ENCODE assay signal across 16 cellular contexts in the genomic region with DNA sequence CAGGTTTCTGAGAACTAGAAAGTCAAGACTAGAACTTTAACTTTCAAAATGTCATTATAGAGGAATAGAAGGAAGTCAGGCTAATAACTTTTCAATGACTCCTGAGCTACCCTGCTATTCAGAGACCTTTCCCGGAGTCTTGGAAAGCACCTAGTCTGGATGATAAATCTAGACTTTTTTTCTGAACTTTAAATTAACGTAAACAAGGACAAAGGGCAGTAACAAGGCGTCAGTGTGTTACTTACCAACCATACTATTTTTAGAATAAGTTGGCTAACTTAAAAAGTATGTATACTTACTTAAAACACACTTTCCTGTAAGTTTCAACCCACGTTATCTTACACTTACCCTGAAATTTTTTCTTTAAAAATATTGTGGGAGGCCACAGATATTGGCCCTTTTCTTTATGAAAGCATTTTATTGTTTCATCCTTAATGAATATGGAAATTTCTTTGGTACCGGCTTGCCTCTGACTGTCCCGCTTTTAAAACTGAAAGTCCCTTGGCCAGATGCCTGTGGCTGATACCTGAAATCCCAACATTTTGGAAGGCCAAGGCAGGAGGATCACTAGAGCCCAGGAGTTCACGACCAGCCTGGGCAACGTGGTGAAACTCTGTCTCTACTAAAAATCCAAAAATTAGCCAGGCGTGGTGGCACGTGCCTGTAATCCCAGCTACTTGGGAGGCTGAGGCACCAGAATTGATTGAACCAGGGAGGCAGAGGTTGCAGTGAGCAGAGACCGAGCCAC. TPM values are rescaled to one million over a fixed set of nuclear protein-coding genes. Genes with fewer than 3 reads are reported as not detected.
DNase-seq lines count a peak whose midpoint lies in the region; ATAC-seq and TF ChIP-seq lines count a peak whose summit lies in the region.
"Had no signal": no experiment of that assay in that cellular context is flagged by ENCODE, and none has a peak within 500 bp of the region (broad histone marks: within the 10 kb centered on the region; RNA-seq: fewer than 3 reads in every experiment).

No MANE protein-coding gene starts in this region.

- H3K27ac ChIP-seq in fibroblast of lung (ENCODE audit: insufficient read depth, low read length), result peak overlapping the region; percentile 63
- no peak overlapping the region for H3K27ac ChIP-seq in coronary artery
- H3K27ac ChIP-seq: adrenal gland, upper lobe of right lung had no signal

- peak overlapping the region; percentile 16 for H3K27ac Mint-ChIP-seq in activated naive CD8-positive, alpha-beta T cell
- no peak overlapping the region for H3K27ac Mint-ChIP-seq in activated naive CD8-positive, alpha-beta T cell treated with anti-CD3 and anti-CD28 coated beads for 36 hours
- H3K27ac Mint-ChIP-seq in stimulated activated naive B cell treated with anti-CD40 and anti-IgM and Interleukin-4, amounts not matched to agents 10 μg/mL and 1 μg/mL and 100 μg/mL, for 72 hours, result peak overlapping the region; percentile 60
- H3K27ac Mint-ChIP-seq in immature natural killer cell, result no peak overlapping the region
- H3K27ac Mint-ChIP-seq: CD4-positive, alpha-beta memory T cell had no signal

- H3K9ac ChIP-seq in fibroblast of lung (ENCODE audit: insufficient read depth, low read length), result no peak overlapping the region

- H3K4me2 ChIP-seq in fibroblast of lung (ENCODE audit: extremely low read depth, insufficient read depth, low read length), result peak overlapping the region; percentile 8

- ATAC-seq in stimulated activated naive B cell treated with anti-CD40 and anti-IgM and Interleukin-4, amounts not matched to agents 10 μg/mL and 1 μg/mL and 100 μg/mL, for 72 hours (replicated peaks), result no peak
- ATAC-seq: left colon, upper lobe of right lung had no signal

- no peaks in the 10 kb centered on the region for H3K27me3 ChIP-seq in fibroblast of lung (ENCODE audit: control insufficient read depth, insufficient read depth, low read length)
- H3K27me3 ChIP-seq: upper lobe of right lung had no signal

- H3K4me3 Mint-ChIP-seq in activated naive CD8-positive, alpha-beta T cell, result no peak overlapping the region
- H3K4me3 Mint-ChIP-seq in activated naive CD8-positive, alpha-beta T cell treated with anti-CD3 and anti-CD28 coated beads for 36 hours, result no peak overlapping the region
- H3K4me3 Mint-ChIP-seq in stimulated activated naive B cell treated with anti-CD40 and anti-IgM and Interleukin-4, amounts not matched to agents 10 μg/mL and 1 μg/mL and 100 μg/mL, for 72 hours, result no peak overlapping the region
- H3K4me3 Mint-ChIP-seq in immature natural killer cell, result no peak overlapping the region
- H3K4me3 Mint-ChIP-seq: CD4-positive, alpha-beta memory T cell; T-helper 2 cell treated with Interferon-gamma antibody and Interleukin-4, amounts not matched to agents 5 μg/mL and 100 μg/mL, for 36 hours had no signal

- H3K79me2 ChIP-seq in fibroblast of lung (ENCODE audit: control insufficient read depth, insufficient read depth, low read length), result no peaks in the 10 kb centered on the region

- H4K20me1 ChIP-seq in fibroblast of lung (ENCODE audit: control insufficient read depth, extremely low read depth, insufficient read depth, low read length), result no peaks in the 10 kb centered on the region

- H2AFZ ChIP-seq in fibroblast of lung (ENCODE audit: low read length), result no peak overlapping the region

- H3K9me3 ChIP-seq in fibroblast of lung (ENCODE audit: control insufficient read depth, insufficient read depth, low read depth, low read length), result no peaks in the 10 kb centered on the region
- H3K9me3 ChIP-seq: adrenal gland, upper lobe of right lung had no signal

- H3K4me3 ChIP-seq in WI38 (ENCODE audit: low read depth, low read length) (peak overlapping the region; percentile 24), fibroblast of lung (replicated peaks in 1 of 4; ENCODE audit: control extremely low read depth in 1 of 4, insufficient read depth in 1 of 4, low read depth in 3 of 4, low read length in 4 of 4) (no peak overlapping the region), coronary artery (no peak overlapping the region)
- H3K4me3 ChIP-seq: adrenal gland, upper lobe of right lung had no signal

- no peaks in the 10 kb centered on the region for H3K9me3 Mint-ChIP-seq in activated naive CD8-positive, alpha-beta T cell (ENCODE audit: low read depth)
- H3K9me3 Mint-ChIP-seq in activated naive CD8-positive, alpha-beta T cell treated with anti-CD3 and anti-CD28 coated beads for 36 hours, result peaks cover 2% of the 10 kb centered on the region
- no peaks in the 10 kb centered on the region for H3K9me3 Mint-ChIP-seq in stimulated activated naive B cell treated with anti-CD40 and anti-IgM and Interleukin-4, amounts not matched to agents 10 μg/mL and 1 μg/mL and 100 μg/mL, for 72 hours
- H3K9me3 Mint-ChIP-seq in immature natural killer cell, result no peaks in the 10 kb centered on the region
- H3K9me3 Mint-ChIP-seq: CD4-positive, alpha-beta memory T cell had no signal

- peaks cover 19% of the 10 kb centered on the region for H3K4me1 ChIP-seq in fibroblast of lung (ENCODE audit: control insufficient read depth, extremely low read depth, insufficient read depth, low read length)
- H3K4me1 ChIP-seq: upper lobe of right lung had no signal

- peaks cover 6% of the 10 kb centered on the region for H3K36me3 Mint-ChIP-seq in activated naive CD8-positive, alpha-beta T cell
- peaks cover 9% of the 10 kb centered on the region for H3K36me3 Mint-ChIP-seq in activated naive CD8-positive, alpha-beta T cell treated with anti-CD3 and anti-CD28 coated beads for 36 hours
- H3K36me3 Mint-ChIP-seq in stimulated activated naive B cell treated with anti-CD40 and anti-IgM and Interleukin-4, amounts not matched to agents 10 μg/mL and 1 μg/mL and 100 μg/mL, for 72 hours, result peaks cover 7 to 9% of the 10 kb centered on the region in 2 donors
- H3K36me3 Mint-ChIP-seq in immature natural killer cell, result peaks cover 0 to 6% (median 0%) of the 10 kb centered on the region in 3 donors
- H3K36me3 Mint-ChIP-seq: CD4-positive, alpha-beta memory T cell had no signal

- peaks cover 30% of the 10 kb centered on the region for H3K4me1 Mint-ChIP-seq in activated naive CD8-positive, alpha-beta T cell (ENCODE audit: low read depth)
- H3K4me1 Mint-ChIP-seq in activated naive CD8-positive, alpha-beta T cell treated with anti-CD3 and anti-CD28 coated beads for 36 hours, result peaks cover 37% of the 10 kb centered on the region
- peaks cover 41 to 55% of the 10 kb centered on the region in 2 donors for H3K4me1 Mint-ChIP-seq in stimulated activated naive B cell treated with anti-CD40 and anti-IgM and Interleukin-4, amounts not matched to agents 10 μg/mL and 1 μg/mL and 100 μg/mL, for 72 hours
- peaks cover 29 to 31% of the 10 kb centered on the region in 2 donors for H3K4me1 Mint-ChIP-seq in immature natural killer cell

- no peaks in the 10 kb centered on the region for H3K27me3 Mint-ChIP-seq in activated naive CD8-positive, alpha-beta T cell
- no peaks in the 10 kb centered on the region for H3K27me3 Mint-ChIP-seq in activated naive CD8-positive, alpha-beta T cell treated with anti-CD3 and anti-CD28 coated beads for 36 hours
- no peaks in the 10 kb centered on the region for H3K27me3 Mint-ChIP-seq in stimulated activated naive B cell treated with anti-CD40 and anti-IgM and Interleukin-4, amounts not matched to agents 10 μg/mL and 1 μg/mL and 100 μg/mL, for 72 hours
- peaks cover 2 to 9% (median 5%) of the 10 kb centered on the region in 3 donors for H3K27me3 Mint-ChIP-seq in immature natural killer cell (ENCODE audit: low read depth in 3 of 3)
- H3K27me3 Mint-ChIP-seq: CD4-positive, alpha-beta memory T cell had no signal

- TF ChIP-seq CTCF in WI38 (IDR thresholded peaks at IDR 0.05; ENCODE audit: low read depth, low read length) (no peak), fibroblast of lung (conservative IDR thresholded peaks at IDR 0.05 in 1 of 2, IDR thresholded peaks at IDR 0.05 in 1 of 2; ENCODE audit: low read depth in 1 of 2, low read length in 2 of 2) (no peak), coronary artery (IDR thresholded peaks at IDR 0.05) (no peak)

- DNase-seq in activated naive CD8-positive, alpha-beta T cell treated with anti-CD3 and anti-CD28 coated beads for 36 hours, result no peak
- DNase-seq in fibroblast of lung (ENCODE audit: low read depth in 2 of 2) (peak; percentile 70 to 79), immature natural killer cell (no peak), coronary artery (ENCODE audit: low spot score) (no peak)
- no peak for DNase-seq in stimulated activated naive B cell treated with anti-CD40 and anti-IgM and Interleukin-4, amounts not matched to agents 10 μg/mL and 1 μg/mL and 100 μg/mL, for 72 hours
- no peak for DNase-seq in activated CD4-positive, alpha-beta T cell treated with anti-CD3 and anti-CD28 coated beads, Interleukin-2, amount 50 U/mL, for 4 hours
- DNase-seq: activated CD4-positive, alpha-beta T cell treated with anti-CD3 and anti-CD28 coated beads, Interleukin-2, amount 50 U/mL, for 1 hour; adrenal gland; CD4-positive, alpha-beta memory T cell; erythroblast; left colon; NCI-H2081 treated with DMSO at 0.1 percent for 48 hours; upper lobe of right lung had no signal

- H3K36me3 ChIP-seq in fibroblast of lung (ENCODE audit: control insufficient read depth, insufficient read depth, low read length), result no peaks in the 10 kb centered on the region
- H3K36me3 ChIP-seq: adrenal gland, upper lobe of right lung had no signal

RNA-seq across cellular contexts. Expression of a gene that starts 9.7 kb away (rescaled TPM):
- 10 to 100 TPM; 82.0 to 83.4 TPM for total RNA-seq in activated naive CD8-positive, alpha-beta T cell treated with anti-CD3 and anti-CD28 coated beads for 36 hours
- total RNA-seq in fibroblast of lung, result 29.8 and 34.7 TPM in 2 replicates
- polyA plus RNA-seq in fibroblast of lung (8.5 and 15.9 TPM in 2 replicates), immature natural killer cell (10 to 100 TPM; 34.6 to 77.8 (median 58.9) TPM)
- 6.9 and 14.8 TPM in 2 replicates for polyA plus RNA-seq in fibroblast of lung (2012)
- 0.16 and 1.5 TPM in 2 replicates for polyA minus RNA-seq in fibroblast of lung (ENCODE audit: low replicate concordance)

Comparison
In these comparisons a context has a peak if more than half of its experiments do, and no peak if none do; other contexts are left out.
1. H3K27ac Mint-ChIP-seq: peak in activated naive CD8-positive, alpha-beta T cell (single experiment) and stimulated activated naive B cell treated with anti-CD40 and anti-IgM and Interleukin-4, amounts not matched to agents 10 μg/mL and 1 μg/mL and 100 μg/mL, for 72 hours (single experiment); none in activated naive CD8-positive, alpha-beta T cell treated with anti-CD3 and anti-CD28 coated beads for 36 hours (single experiment) and immature natural killer cell (0 of 6).
2. DNase-seq: peak in fibroblast of lung (2 of 2); none in activated naive CD8-positive, alpha-beta T cell treated with anti-CD3 and anti-CD28 coated beads for 36 hours (single experiment), stimulated activated naive B cell treated with anti-CD40 and anti-IgM and Interleukin-4, amounts not matched to agents 10 μg/mL and 1 μg/mL and 100 μg/mL, for 72 hours (single experiment), immature natural killer cell (0 of 3), activated CD4-positive, alpha-beta T cell treated with anti-CD3 and anti-CD28 coated beads, Interleukin-2, amount 50 U/mL, for 4 hours (0 of 2) and coronary artery (single experiment).